ENCODE assay signal across 1 cellular context in the genomic region with DNA sequence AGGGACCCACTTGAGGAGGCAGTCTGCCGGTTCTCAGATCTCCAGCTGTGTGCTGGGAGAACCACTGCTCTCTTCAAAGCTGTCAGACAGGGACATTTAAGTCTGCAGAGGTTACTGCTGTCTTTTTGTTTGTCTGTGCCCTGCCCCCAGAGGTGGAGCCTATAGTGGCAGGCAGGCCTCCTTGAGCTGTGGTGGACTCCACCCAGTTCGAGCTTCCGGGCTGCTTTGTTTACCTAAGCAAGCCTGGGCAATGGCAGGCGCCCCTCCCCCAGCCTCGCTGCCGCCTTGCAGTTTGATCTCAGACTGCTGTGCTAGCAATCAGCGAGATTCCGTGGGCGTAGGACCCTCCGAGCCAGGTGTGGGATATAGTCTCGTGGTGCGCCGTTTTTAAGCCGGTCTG. TPM values are rescaled to one million over a fixed set of nuclear protein-coding genes. Genes with fewer than 3 reads are reported as not detected.
"Had no signal": no experiment of that assay in that cellular context is flagged by ENCODE, and none has a peak within 500 bp of the region (broad histone marks: within the 10 kb centered on the region; RNA-seq: fewer than 3 reads in every experiment).

No MANE protein-coding gene starts in this region.

RNA-seq across cellular contexts. Expression of a gene that starts 44.6 kb away (rescaled TPM):
- polyA plus RNA-seq: naive thymus-derived CD8-positive, alpha-beta T cell had no signal
